8 cellular contexts compared by ENCODE assay signal in genomic region chr19:50803633-50804419, GRCh38. TPM values are rescaled to one million over a fixed set of nuclear protein-coding genes. Genes with fewer than 3 reads are reported as not detected.
DNase-seq lines count a peak whose midpoint lies in the region; ATAC-seq and TF ChIP-seq lines count a peak whose summit lies in the region.

No MANE protein-coding gene starts in this region.

- H3K27ac Mint-ChIP-seq in activated T-cell treated with anti-CD3 and anti-CD28 coated beads, Interleukin-2, amount 50 U/mL, for 72 hours, result peak overlapping the region; percentile 100

- H3K27ac ChIP-seq in MM.1S (ENCODE audit: low read length), result peak overlapping the region; percentile 89
- peak overlapping the region; percentile 100 for H3K27ac ChIP-seq in rectal smooth muscle tissue (ENCODE audit: low read depth, low read length)

- peaks cover 8% of the 10 kb centered on the region for H3K27me3 ChIP-seq in MM.1S (replicated peaks; ENCODE audit: insufficient read depth, low read length)
- no peaks in the 10 kb centered on the region for H3K27me3 ChIP-seq in rectal smooth muscle tissue (ENCODE audit: control insufficient read depth, insufficient read depth, low read length)

- 0 out of 2 replicates have a peak, but pooled peaks cover 3% of the 10 kb centered on the region for H3K36me3 ChIP-seq in MM.1S (replicated peaks; ENCODE audit: insufficient read depth, low read length)
- H3K36me3 ChIP-seq in rectal smooth muscle tissue (ENCODE audit: control insufficient read depth, insufficient read depth, low read length), result no peaks in the 10 kb centered on the region

- H3K9ac ChIP-seq in MM.1S (ENCODE audit: low read length) (peak overlapping the region; percentile 94), rectal smooth muscle tissue (ENCODE audit: low read length) (peak overlapping the region; percentile 76)

- peak overlapping the region; percentile 40 for H2AFZ ChIP-seq in MM.1S (ENCODE audit: low read length)

- no peaks in the 10 kb centered on the region for H3K27me3 Mint-ChIP-seq in activated T-cell treated with anti-CD3 and anti-CD28 coated beads, Interleukin-2, amount 50 U/mL, for 72 hours (ENCODE audit: low read depth)

- CTCF ChIA-PET in GM10248 (lab: Yijun Ruan, JAX), result interaction anchor here (1.1 to 2.4 kb wide), 3 partner anchors 17 to 118 kb away, joined by 3 to 12 read pairs (median 3); no protein-coding TSS in a partner anchor

- H3K9me2 ChIP-seq in MM.1S (replicated peaks; ENCODE audit: insufficient read depth, low read length), result no peaks in the 10 kb centered on the region

- TF ChIP-seq CTCF in MM.1S (IDR thresholded peaks at IDR 0.05; ENCODE audit: low read length) (no peak), GM10248 (IDR thresholded peaks at IDR 0.05; ENCODE audit: control extremely low read depth, extremely low read depth, low read depth, missing control alignments) (no peak)

- POLR2A ChIA-PET in GM10248 (lab: Yijun Ruan, JAX), result interaction anchor here (0.6 to 2.2 kb wide), 12 partner anchors 9 to 906 kb away, joined by 3 to 13 read pairs (median 4); partner anchors contain the start of gene KLK4

- no peaks in the 10 kb centered on the region for H3K9me3 ChIP-seq in MM.1S (replicated peaks; ENCODE audit: insufficient read depth, low read length)

- DNase-seq in activated CD4-positive, CD25-positive, alpha-beta regulatory T cell treated with anti-CD3 and anti-CD28 coated beads, Interleukin-2, amount 50 U/mL, for 16 hours (ENCODE audit: low read depth, low spot score), result peak; percentile 12
- DNase-seq in activated CD4-positive, CD25-positive, alpha-beta regulatory T cell treated with anti-CD3 and anti-CD28 coated beads, Interleukin-2, amount 50 U/mL, for 72 hours, result no peak
- peak; percentile 30 for DNase-seq in MM.1S
- no peak for DNase-seq in activated T-cell treated with anti-CD3 and anti-CD28 coated beads, Interleukin-2, amount 50 U/mL, for 72 hours
- peak; percentile 41 for DNase-seq in glomerular visceral epithelial cell (ENCODE audit: extremely low spot score)
- DNase-seq in GM10248 (ENCODE audit: extremely low spot score), result no peak

- no peak for ATAC-seq in activated T-cell treated with anti-CD3 and anti-CD28 coated beads, Interleukin-2, amount 50 U/mL, for 72 hours (replicated peaks in 1 of 2)
- no peak for ATAC-seq in GM21786 (IDR thresholded peaks at IDR 0.05; ENCODE audit: unreplicated experiment)

- H3K9me3 Mint-ChIP-seq in activated T-cell treated with anti-CD3 and anti-CD28 coated beads, Interleukin-2, amount 50 U/mL, for 72 hours, result no peaks in the 10 kb centered on the region

- H3K4me2 ChIP-seq in MM.1S (ENCODE audit: low read depth, low read length), result peak overlapping the region; percentile 83

- H3K4me1 Mint-ChIP-seq in activated T-cell treated with anti-CD3 and anti-CD28 coated beads, Interleukin-2, amount 50 U/mL, for 72 hours (ENCODE audit: low read depth), result peaks cover 41% of the 10 kb centered on the region

- peaks cover 3% of the 10 kb centered on the region; the same call in 1 of the 2 replicates for H3F3A ChIP-seq in MM.1S (ENCODE audit: insufficient read depth, low read length)

- H3K4me3 ChIP-seq in MM.1S (ENCODE audit: low read length) (peak overlapping the region; percentile 92), rectal smooth muscle tissue (ENCODE audit: low read length) (peak overlapping the region; percentile 98)

- peak overlapping the region; percentile 93 to 100 for H3K4me3 Mint-ChIP-seq in activated T-cell treated with anti-CD3 and anti-CD28 coated beads, Interleukin-2, amount 50 U/mL, for 72 hours

- peaks cover 19% of the 10 kb centered on the region for H4K20me1 ChIP-seq in MM.1S (ENCODE audit: insufficient read depth, low read length)

- peaks cover 47% of the 10 kb centered on the region for H3K79me2 ChIP-seq in MM.1S (ENCODE audit: low read length)

- peaks cover 13 to 30% of the 10 kb centered on the region in 2 donors for H3K36me3 Mint-ChIP-seq in activated T-cell treated with anti-CD3 and anti-CD28 coated beads, Interleukin-2, amount 50 U/mL, for 72 hours (ENCODE audit: insufficient read depth in 2 of 2)

- H3K4me1 ChIP-seq in MM.1S (ENCODE audit: low read length) (peaks cover 7% of the 10 kb centered on the region; the same call in 1 of the 2 replicates), rectal smooth muscle tissue (ENCODE audit: control insufficient read depth, insufficient read depth, low read length) (peaks cover 15% of the 10 kb centered on the region)

RNA-seq across cellular contexts. Expression of gene ACP4, which starts 13.6 kb away (rescaled TPM):
- total RNA-seq in activated T-cell treated with anti-CD3 and anti-CD28 coated beads, Interleukin-2, amount 50 U/mL, for 72 hours, result not detected

RNA-seq across cellular contexts. Expression of gene KLK1, which starts 19.8 kb away (rescaled TPM):
- 1 to 10 TPM; 1.7 to 2.3 TPM for total RNA-seq in activated T-cell treated with anti-CD3 and anti-CD28 coated beads, Interleukin-2, amount 50 U/mL, for 72 hours

RNA-seq across cellular contexts. Expression of gene KLK15, which starts 29.5 kb away (rescaled TPM):
- not detected for total RNA-seq in activated T-cell treated with anti-CD3 and anti-CD28 coated beads, Interleukin-2, amount 50 U/mL, for 72 hours

RNA-seq across cellular contexts. Expression of gene GPR32, which starts 33.6 kb away (rescaled TPM):
- total RNA-seq in activated T-cell treated with anti-CD3 and anti-CD28 coated beads, Interleukin-2, amount 50 U/mL, for 72 hours, result not detected

RNA-seq across cellular contexts. Expression of gene KLK3, which starts 50.9 kb away (rescaled TPM):
- total RNA-seq in activated T-cell treated with anti-CD3 and anti-CD28 coated beads, Interleukin-2, amount 50 U/mL, for 72 hours, result not detected

Comparison
In these comparisons a context has a peak if more than half of its experiments do, and no peak if none do; other contexts are left out.
1. DNase-seq: peak in activated CD4-positive, CD25-positive, alpha-beta regulatory T cell treated with anti-CD3 and anti-CD28 coated beads, Interleukin-2, amount 50 U/mL, for 16 hours (single experiment), MM.1S (single experiment) and glomerular visceral epithelial cell (single experiment); none in activated CD4-positive, CD25-positive, alpha-beta regulatory T cell treated with anti-CD3 and anti-CD28 coated beads, Interleukin-2, amount 50 U/mL, for 72 hours (single experiment), activated T-cell treated with anti-CD3 and anti-CD28 coated beads, Interleukin-2, amount 50 U/mL, for 72 hours (0 of 2) and GM10248 (single experiment).